In the genomic region with DNA sequence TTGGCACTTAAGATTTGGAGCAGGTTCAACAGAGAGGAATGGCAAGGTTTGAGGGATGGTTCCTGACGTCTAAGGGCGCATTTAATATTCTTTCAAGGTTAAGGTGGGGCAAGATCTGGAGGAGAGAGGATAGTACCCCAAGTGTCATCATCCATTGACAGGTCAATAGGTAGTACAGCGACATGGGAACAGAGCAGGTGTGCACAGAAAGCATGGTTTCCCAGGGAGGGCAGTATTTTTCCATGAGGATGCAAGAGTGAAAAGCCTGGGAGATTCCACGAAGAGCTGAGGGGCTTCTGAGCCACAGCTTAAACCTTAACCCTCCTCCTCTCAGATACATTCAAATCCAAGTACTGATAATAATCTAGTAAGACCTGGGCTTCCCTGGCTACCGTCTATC, we compare ENCODE assay signal across 1 cellular context.
TF ChIP-seq lines count a peak whose summit lies in the region.

No MANE protein-coding gene starts in this region.

TF ChIP-seq in K562, 482 proteins besides CTCF, POLR2A, EP300 and RAD21:
- TF ChIP-seq SIRT6 (IDR thresholded peaks at IDR 0.05; ENCODE audit: low read depth, low read length) (no peak), ZNF444 (CRISPR knock-in tag; IDR thresholded peaks at IDR 0.05) (no peak), FOXJ2 (tag; IDR thresholded peaks at IDR 0.05) (no peak), CREB5 (CRISPR knock-in tag; IDR thresholded peaks at IDR 0.05) (no peak), ETV5 (CRISPR knock-in tag; IDR thresholded peaks at IDR 0.05; ENCODE audit: low read depth) (no peak), ELK3 (CRISPR knock-in tag; IDR thresholded peaks at IDR 0.05) (no peak), CREBBP (IDR thresholded peaks at IDR 0.05; ENCODE audit: low read depth, low read length) (no peak), EZH2 (IDR thresholded peaks at IDR 0.05; ENCODE audit: borderline replicate concordance, low read depth, low read length) (no peak)
